Comparison of ENCODE assay signal across 8 cellular contexts in the genomic region with DNA sequence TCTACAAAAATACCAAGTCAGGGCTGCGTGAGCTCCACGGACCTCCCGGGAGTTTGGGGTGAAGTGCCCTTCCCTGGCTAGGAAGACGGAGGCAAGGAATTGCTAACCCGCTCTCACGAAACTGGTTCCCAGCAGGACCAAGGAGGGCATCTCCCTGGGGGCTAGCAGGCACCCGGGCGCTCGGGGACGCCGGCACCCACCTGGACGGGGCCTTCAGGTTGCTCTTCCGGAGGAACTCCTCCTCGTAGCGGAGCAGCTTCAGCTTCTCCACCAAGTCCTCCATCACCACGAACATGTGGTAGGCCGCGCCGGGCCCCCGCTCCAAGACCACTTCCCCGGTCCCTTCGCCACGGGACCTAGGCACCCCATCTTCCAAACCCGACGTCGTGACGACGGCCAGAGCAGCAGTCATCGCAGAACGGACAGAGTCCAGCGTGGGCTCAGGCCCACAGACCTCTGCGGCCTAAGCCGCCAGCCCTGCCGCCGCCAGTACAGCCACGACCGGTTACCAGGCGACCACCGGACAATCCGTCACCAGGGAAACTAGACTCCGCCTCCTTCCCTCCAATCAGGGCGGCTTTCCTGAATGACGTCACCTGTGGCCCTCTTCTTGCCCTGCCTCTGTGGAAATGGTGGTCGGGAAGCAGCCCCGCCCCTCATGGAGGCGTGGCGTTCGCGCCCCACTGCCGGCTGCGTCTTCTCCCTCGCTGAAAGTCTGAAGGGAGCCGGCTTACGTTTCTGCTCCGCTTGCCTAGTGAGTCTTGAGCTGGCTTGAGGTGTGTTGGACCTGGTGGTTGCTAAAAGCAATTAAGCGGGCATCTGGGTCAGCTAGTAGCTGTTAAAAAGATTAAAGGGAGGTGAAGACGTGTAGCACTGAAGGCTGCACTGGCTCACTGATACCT. TPM values are rescaled to one million over a fixed set of nuclear protein-coding genes. Genes with fewer than 3 reads are reported as not detected.
DNase-seq lines count a peak whose midpoint lies in the region; ATAC-seq, FAIRE-seq and TF ChIP-seq lines count a peak whose summit lies in the region.

Gene IFT57, minus strand, starts transcription at position 514 of the 902 bp plus-strand sequence. Its CDS starts 102 bp downstream, at position 412.

- TF ChIP-seq EP300 in H1 (IDR thresholded peaks at IDR 0.05; ENCODE audit: borderline replicate concordance in 1 of 2, low read depth in 2 of 2, low read length in 2 of 2), result no peak

- H3K27ac Mint-ChIP-seq in memory B cell, result peak within 1 kb of the TSS; percentile 100

- H3K9me3 Mint-ChIP-seq in memory B cell, result no peaks in the 10 kb centered on the region

- peak within 1 kb of the TSS in 2 of 4 experiments; percentile 61 to 66; a peak in 4 of 7 replicates for H3K9ac ChIP-seq in H1 (replicated peaks in 1 of 4; ENCODE audit: extremely low read depth in 1 of 4, low read depth in 3 of 4, low read length in 3 of 4)

- H3K27ac ChIP-seq in H1 (ENCODE audit: low read depth, low read length), result no peak within 1 kb of the TSS

- no peaks in the 10 kb centered on the region for H3K36me3 Mint-ChIP-seq in memory B cell

- no peak within 1 kb of the TSS for H3K4ac ChIP-seq in H1 (replicated peaks; ENCODE audit: insufficient read length, low read depth, low read length)

- peak within 1 kb of the TSS; percentile 74 to 82 (median 79) for H3K4me3 ChIP-seq in H1 (ENCODE audit: extremely low read depth in 1 of 4, insufficient read depth in 2 of 4, low read depth in 3 of 4, low read length in 4 of 4)

- no peaks in the 10 kb centered on the region for H3K79me2 ChIP-seq in H1 (ENCODE audit: control insufficient read depth in 1 of 2, insufficient read depth in 2 of 2, low read length in 2 of 2)

- no peaks in the 10 kb centered on the region for H3K27me3 Mint-ChIP-seq in memory B cell

- no peak within 1 kb of the TSS for H4K5ac ChIP-seq in H1 (ENCODE audit: insufficient read length, low read depth, low read length)

- FAIRE-seq in H1 (lab: Jason Lieb, UNC), result peak; percentile 60

- no peak within 1 kb of the TSS for H2BK120ac ChIP-seq in H1 (replicated peaks; ENCODE audit: low read depth, low read length)

- H2BK15ac ChIP-seq in H1 (ENCODE audit: low read length), result no peak within 1 kb of the TSS

- peak within 1 kb of the TSS; percentile 99 for H3K4me3 Mint-ChIP-seq in memory B cell

- peaks cover 1% of the 10 kb centered on the region for H3K23me2 ChIP-seq in H1 (ENCODE audit: low read depth, low read length)

- no peaks in the 10 kb centered on the region for H3K9me3 ChIP-seq in H1 (ENCODE audit: insufficient read depth in 2 of 2, low read depth in 1 of 2, low read length in 1 of 2)

- H2BK5ac ChIP-seq in H1 (ENCODE audit: low read depth, low read length), result no peak within 1 kb of the TSS; the same call in 1 of the 2 replicates

- no peak within 1 kb of the TSS for H2AK5ac ChIP-seq in H1 (ENCODE audit: low read depth, low read length)

- peak within 1 kb of the TSS; percentile 85; the same call in 1 of the 2 replicates for H3K18ac ChIP-seq in H1 (ENCODE audit: extremely low read depth, low read length)

- CTCF ChIA-PET in H1 (lab: Charles Lee; ENCODE audit: partially characterized antibody), result interaction anchor here (1.4 kb wide), 1 partner anchor 70 kb away, joined by 3 read pairs; no protein-coding TSS in a partner anchor

- H3K56ac ChIP-seq in H1 (replicated peaks; ENCODE audit: insufficient read length, low read depth, low read length), result no peak within 1 kb of the TSS

- H3K14ac ChIP-seq in H1 (ENCODE audit: insufficient read length), result no peak within 1 kb of the TSS

- no peak within 1 kb of the TSS for H4K91ac ChIP-seq in H1 (replicated peaks; ENCODE audit: insufficient read length, low read length)

- H3K4me1 Mint-ChIP-seq in memory B cell, result peaks cover 20% of the 10 kb centered on the region

- peak within 1 kb of the TSS; percentile 82 for H2AFZ ChIP-seq in H1 (ENCODE audit: low read length)

- H3K4me1 ChIP-seq in H1 (replicated peaks in 1 of 4; ENCODE audit: control insufficient read depth in 3 of 4, insufficient read depth in 4 of 4, low read length in 3 of 4), result peaks cover 0 to 5% (median 1%) of the 10 kb centered on the region in 4 experiments; a peak in 3 of 7 replicates

- H4K8ac ChIP-seq in H1 (ENCODE audit: extremely low read depth, insufficient read depth, low read length), result peak within 1 kb of the TSS; percentile 58; the same call in 1 of the 2 replicates

- H2BK20ac ChIP-seq in H1 (ENCODE audit: low read length), result no peak within 1 kb of the TSS

- no peaks in the 10 kb centered on the region for H4K20me1 ChIP-seq in H1 (replicated peaks in 1 of 2; ENCODE audit: control insufficient read depth in 1 of 2, insufficient read depth in 2 of 2, low read length in 2 of 2)

- no peak within 1 kb of the TSS for H3K23ac ChIP-seq in H1 (ENCODE audit: insufficient read length)

- no peak for TF ChIP-seq CTCF in H1 (IDR thresholded peaks at IDR 0.05; ENCODE audit: control extremely low read depth in 1 of 3, insufficient read depth in 1 of 3, low read depth in 1 of 3, low read length in 3 of 3)

- H3K27me3 ChIP-seq in H1 (replicated peaks in 1 of 4; ENCODE audit: control insufficient read depth in 3 of 4, extremely low read depth in 1 of 4, insufficient read depth in 3 of 4, low read length in 3 of 4), result no peaks in the 10 kb centered on the region

- WGBS in H1 (ENCODE audit: extremely low coverage in 1 of 2, insufficient coverage in 1 of 2, insufficient read length in 1 of 2, insufficient replicate concordance in 2 of 2, low coverage in 1 of 2, low lambda C conversion rate in 2 of 2, missing lambda C conversion rate in 1 of 2), 2 experiments, result 2% methylated on average over 57 of the region's 57 CpGs; no CpG with 5 or more reads in 1 of the 2 experiments

- peak; percentile 93 for ATAC-seq in GM21360 (IDR thresholded peaks at IDR 0.05; ENCODE audit: unreplicated experiment)
- peak; percentile 86 for ATAC-seq in memory B cell (ENCODE audit: low read depth)

- H2BK12ac ChIP-seq in H1 (ENCODE audit: low read depth, low read length), result no peak within 1 kb of the TSS

- TF ChIP-seq POLR2A in H1 (IDR thresholded peaks at IDR 0.05; ENCODE audit: control extremely low read depth in 1 of 2, low read depth in 2 of 2, low read length in 2 of 2), result peak in 1 of 2 experiments; percentile 43; a peak in 1 of 3 replicates

- POLR2A ChIA-PET in H1 (lab: Charles Lee; ENCODE audit: partially characterized antibody), result interaction anchor here (1.9 kb wide), 1 partner anchor 10 kb away, joined by 4 read pairs; no protein-coding TSS in a partner anchor

- H3K36me3 ChIP-seq in H1 (ENCODE audit: control insufficient read depth in 2 of 4, insufficient read depth in 4 of 4, low read length in 3 of 4), result no peaks in the 10 kb centered on the region; a peak in 1 of 8 replicates

- no peaks in the 10 kb centered on the region for H3K79me1 ChIP-seq in H1 (ENCODE audit: low read depth, low read length)

- TF ChIP-seq RAD21 in H1 (IDR thresholded peaks at IDR 0.05 in 1 of 2, conservative IDR thresholded peaks at IDR 0.05 in 1 of 2; ENCODE audit: low read depth in 2 of 2, low read length in 2 of 2), result peak in 1 of 2 experiments; percentile 15; a peak in 2 of 4 replicates

- peak within 1 kb of the TSS; percentile 71 to 90 for H3K4me2 ChIP-seq in H1 (ENCODE audit: insufficient read depth in 1 of 2, low read depth in 2 of 2, low read length in 2 of 2)

- DNase-seq in CMK (ENCODE audit: low read depth) (peak; percentile 74), HT1080 (ENCODE audit: low read depth) (peak; percentile 100), NOMO-1 treated with DMSO at 0.1 percent for 48 hours (lab: John Stamatoyannopoulos, UW; ENCODE audit: unreplicated experiment) (peak; percentile 97), H1 (ENCODE audit: low read depth in 1 of 2, low spot score in 2 of 2) (peak; percentile 88 to 94), memory B cell (ENCODE audit: low spot score in 2 of 2) (peak; percentile 91 to 97)
- DNase-seq in activated CD8-positive, alpha-beta memory T cell treated with anti-CD3 and anti-CD28 coated beads for 48 hours (ENCODE audit: low read depth in 2 of 3, low spot score in 2 of 3), result peak; percentile 86 to 90 (median 88)
- peak; percentile 85 for DNase-seq in stimulated activated CD8-positive, alpha-beta memory T cell treated with anti-CD3 and anti-CD28 coated beads, Interleukin-12 subunit alpha, Interleukin-12 subunit beta, amount 100 ng/mL, for 24 hours (ENCODE audit: extremely low read depth)

TF ChIP-seq in H1, 55 proteins besides CTCF, POLR2A, EP300 and RAD21 (continues in another document):
- TF ChIP-seq ASH2L (IDR thresholded peaks at IDR 0.05; ENCODE audit: low read length) (peak; percentile 53), TBP (IDR thresholded peaks at IDR 0.05; ENCODE audit: low read depth, low read length) (peak; percentile 56; the same call in 1 of the 2 replicates), ATF2 (IDR thresholded peaks at IDR 0.05; ENCODE audit: low read length) (0 out of 2 replicates have a peak, but pooled peaks have one; percentile 60), SP4 (IDR thresholded peaks at IDR 0.05; ENCODE audit: low read length) (no peak), TCF12 (IDR thresholded peaks at IDR 0.05; ENCODE audit: low read depth, low read length) (no peak), YY1 (IDR thresholded peaks at IDR 0.05; ENCODE audit: low read depth, low read length) (peak; percentile 64; the same call in 1 of the 2 replicates)

RNA-seq across cellular contexts. Expression of gene IFT57, which starts in this region (rescaled TPM):
- 83.1 and 84.1 TPM in 2 replicates for total RNA-seq in HT1080 (2014; rRNA removed; shearing (Covaris generic))
- 33.3 and 45.3 TPM in 2 replicates for polyA plus RNA-seq in HT1080 (2015; cell fraction: cytosol; rRNA removed)
- 17.0 and 34.4 TPM in 2 replicates for polyA plus RNA-seq in HT1080 (2015; cell fraction: nucleus; rRNA removed)
- total RNA-seq in H1 (2021; fragmentation: NEBNext Ultra II Directional; extraction: Animal tissue kit (Norgen Biotek cat#: 25700)), result 27.8 and 28.1 TPM in 2 replicates
- polyA plus RNA-seq in H1 (2011; rRNA removed), result 14.1 and 15.1 TPM in 2 replicates
- 21.9 TPM for polyA plus RNA-seq in H1 (2011; cell fraction: cytosol; rRNA removed)
- 21.6 TPM for polyA plus RNA-seq in H1 (2011; cell fraction: nucleus; rRNA removed)
- 19.0 to 26.6 TPM (median 20.1 TPM) in 4 replicates for polyA plus RNA-seq in H1 (2012, experiment 1 of 2)
- 1.2 TPM for polyA plus RNA-seq in H1 (2012, experiment 2 of 2)
- 14.2 TPM for polyA plus RNA-seq in H1 (2013, experiment 1 of 2)
- 14.0 TPM for polyA plus RNA-seq in H1 (2013, experiment 2 of 2)
- polyA minus RNA-seq in H1 (2011; rRNA and poly(A)+ RNA removed), result 11.3 and 13.5 TPM in 2 replicates
- polyA minus RNA-seq in H1 (2011; cell fraction: cytosol; rRNA and poly(A)+ RNA removed), result 16.7 TPM
- 22.7 TPM for polyA minus RNA-seq in H1 (2011; cell fraction: nucleus; rRNA and poly(A)+ RNA removed)
